Comparison of ENCODE assay signal across 8 cellular contexts in genomic region chr2:197378494-197378972, GRCh38. TPM values are rescaled to one million over a fixed set of nuclear protein-coding genes. Genes with fewer than 3 reads are reported as not detected.
DNase-seq lines count a peak whose midpoint lies in the region; ATAC-seq and TF ChIP-seq lines count a peak whose summit lies in the region.

No MANE protein-coding gene starts in this region.

- H3K27ac ChIP-seq in Karpas-422 (ENCODE audit: low read length) (no peak overlapping the region), trophoblast cell (ENCODE audit: low read depth, low read length) (no peak overlapping the region), upper lobe of left lung (no peak overlapping the region)

- DNase-seq in ELF-1 (ENCODE audit: low read depth, low spot score) (peak; percentile 50), Karpas-422 (peak; percentile 89), RPMI8226 (peak; percentile 61), germinal center (ENCODE audit: low spot score) (peak; percentile 65), trophoblast cell (peak; percentile 14 to 76), upper lobe of left lung (peak in 1 of 2 donors; percentile 39)
- peak; percentile 39 for DNase-seq in activated gamma-delta T cell treated with anti-CD3 and anti-CD28 coated beads, Interleukin-2, amount 50 U/mL, for 16 hours (ENCODE audit: low read depth)

- no peaks in the 10 kb centered on the region for H3K79me1 ChIP-seq in trophoblast cell (ENCODE audit: low read length)

- no peak overlapping the region for H3K4ac ChIP-seq in trophoblast cell (ENCODE audit: low read depth, low read length)

- no CpG with 5 or more reads among the region's 11 CpGs for WGBS in trophoblast cell (ENCODE audit: extremely low coverage, insufficient coverage, insufficient read length)
- 28 to 43% methylated on average over 11 of the region's 11 CpGs for WGBS in upper lobe of left lung, 2 donors

- peak; percentile 66 to 89 for ATAC-seq in upper lobe of left lung (ENCODE audit: low FRiP score in 2 of 2)
- ATAC-seq in HG03280 (IDR thresholded peaks at IDR 0.05; ENCODE audit: unreplicated experiment): no peak

- H3K36me3 ChIP-seq in Karpas-422 (ENCODE audit: insufficient read depth, low read length) (no peaks in the 10 kb centered on the region), trophoblast cell (ENCODE audit: control insufficient read depth in 1 of 2, insufficient read depth in 2 of 2, low read length in 2 of 2) (no peaks in the 10 kb centered on the region), upper lobe of left lung (no peaks in the 10 kb centered on the region)

- no peak overlapping the region for H2BK12ac ChIP-seq in trophoblast cell (ENCODE audit: low read length)

- no peak for TF ChIP-seq POLR2A in upper lobe of left lung (IDR thresholded peaks at IDR 0.05)

- H3K27me3 ChIP-seq in Karpas-422 (ENCODE audit: low read length) (no peaks in the 10 kb centered on the region), trophoblast cell (ENCODE audit: insufficient read depth, low read length) (no peaks in the 10 kb centered on the region), upper lobe of left lung (no peaks in the 10 kb centered on the region)

- no peak overlapping the region for H3K23ac ChIP-seq in trophoblast cell (ENCODE audit: low read length)

- H3K9ac ChIP-seq in Karpas-422 (ENCODE audit: low read length) (no peak overlapping the region), trophoblast cell (ENCODE audit: low read length) (no peak overlapping the region)

- H3K9me3 ChIP-seq in Karpas-422 (ENCODE audit: low read length) (no peaks in the 10 kb centered on the region), trophoblast cell (ENCODE audit: insufficient read depth, low read depth, low read length) (peaks cover 2% of the 10 kb centered on the region), upper lobe of left lung (no peaks in the 10 kb centered on the region)

- H2BK120ac ChIP-seq in trophoblast cell (ENCODE audit: insufficient read depth, low read length, poor library complexity): no peak overlapping the region

- no peaks in the 10 kb centered on the region for H3K9me2 ChIP-seq in Karpas-422 (replicated peaks; ENCODE audit: insufficient read depth, low read length)

- no peak overlapping the region for H3K4me3 ChIP-seq in Karpas-422 (ENCODE audit: low read length)
- H3K4me3 ChIP-seq in trophoblast cell (ENCODE audit: low read depth, low read length): no peak overlapping the region
- H3K4me3 ChIP-seq in upper lobe of left lung: no peak overlapping the region

- no peak overlapping the region for H3K14ac ChIP-seq in trophoblast cell (ENCODE audit: low read length)

- no peaks in the 10 kb centered on the region for H3K79me2 ChIP-seq in Karpas-422 (ENCODE audit: low read length)
- no peaks in the 10 kb centered on the region for H3K79me2 ChIP-seq in trophoblast cell (ENCODE audit: control insufficient read depth, insufficient read depth, low read length, poor library complexity)

- no peak for TF ChIP-seq EP300 in upper lobe of left lung (IDR thresholded peaks at IDR 0.05)

- no peak overlapping the region for H4K12ac ChIP-seq in trophoblast cell (ENCODE audit: low read depth, low read length)

- H2BK5ac ChIP-seq in trophoblast cell (ENCODE audit: low read depth, low read length, poor library complexity): no peak overlapping the region

- H4K8ac ChIP-seq in trophoblast cell (ENCODE audit: low read depth, low read length): no peak overlapping the region

- H3K4me1 ChIP-seq in Karpas-422 (ENCODE audit: low read length): peaks cover 24% of the 10 kb centered on the region
- no peaks in the 10 kb centered on the region for H3K4me1 ChIP-seq in trophoblast cell (ENCODE audit: control insufficient read depth in 1 of 2, insufficient read depth in 2 of 2, low read length in 2 of 2)
- peaks cover 0 to 8% (median 3%) of the 10 kb centered on the region in 4 donors for H3K4me1 ChIP-seq in upper lobe of left lung

- peak overlapping the region; percentile 82; the same call in 1 of the 2 replicates for H2AFZ ChIP-seq in Karpas-422 (ENCODE audit: low read length)
- no peak overlapping the region for H2AFZ ChIP-seq in trophoblast cell (ENCODE audit: insufficient read depth, low read length, poor library complexity)

- H3K18ac ChIP-seq in trophoblast cell (ENCODE audit: low read length): no peak overlapping the region

- TF ChIP-seq CTCF in upper lobe of left lung (IDR thresholded peaks at IDR 0.05): peak in 5 of 6 experiments; percentile 67 to 78 (median 72)

- no peak overlapping the region for H2AK5ac ChIP-seq in trophoblast cell (ENCODE audit: low read length)

- no peak overlapping the region for H4K91ac ChIP-seq in trophoblast cell (ENCODE audit: low read depth, low read length)

- H3K4me2 ChIP-seq in Karpas-422 (ENCODE audit: low read depth, low read length, poor library complexity, severe bottlenecking) (peak overlapping the region; percentile 61), trophoblast cell (ENCODE audit: low read length) (no peak overlapping the region)

- H4K20me1 ChIP-seq in Karpas-422 (ENCODE audit: insufficient read depth, low read depth, low read length): no peaks in the 10 kb centered on the region

RNA-seq across cellular contexts. Expression of gene SF3B1, which starts 56.3 kb away (rescaled TPM):
- 169 and 304 TPM in 2 replicates for total RNA-seq in Karpas-422 (2014; rRNA removed; shearing (Covaris generic); ENCODE audit: low replicate concordance)
- polyA plus RNA-seq in trophoblast cell (2013): 250 and 256 TPM in 2 replicates
- 100 to 1,000 TPM; 182 to 614 (median 203) TPM for total RNA-seq in upper lobe of left lung
